8 cellular contexts compared by ENCODE assay signal in the genomic region with DNA sequence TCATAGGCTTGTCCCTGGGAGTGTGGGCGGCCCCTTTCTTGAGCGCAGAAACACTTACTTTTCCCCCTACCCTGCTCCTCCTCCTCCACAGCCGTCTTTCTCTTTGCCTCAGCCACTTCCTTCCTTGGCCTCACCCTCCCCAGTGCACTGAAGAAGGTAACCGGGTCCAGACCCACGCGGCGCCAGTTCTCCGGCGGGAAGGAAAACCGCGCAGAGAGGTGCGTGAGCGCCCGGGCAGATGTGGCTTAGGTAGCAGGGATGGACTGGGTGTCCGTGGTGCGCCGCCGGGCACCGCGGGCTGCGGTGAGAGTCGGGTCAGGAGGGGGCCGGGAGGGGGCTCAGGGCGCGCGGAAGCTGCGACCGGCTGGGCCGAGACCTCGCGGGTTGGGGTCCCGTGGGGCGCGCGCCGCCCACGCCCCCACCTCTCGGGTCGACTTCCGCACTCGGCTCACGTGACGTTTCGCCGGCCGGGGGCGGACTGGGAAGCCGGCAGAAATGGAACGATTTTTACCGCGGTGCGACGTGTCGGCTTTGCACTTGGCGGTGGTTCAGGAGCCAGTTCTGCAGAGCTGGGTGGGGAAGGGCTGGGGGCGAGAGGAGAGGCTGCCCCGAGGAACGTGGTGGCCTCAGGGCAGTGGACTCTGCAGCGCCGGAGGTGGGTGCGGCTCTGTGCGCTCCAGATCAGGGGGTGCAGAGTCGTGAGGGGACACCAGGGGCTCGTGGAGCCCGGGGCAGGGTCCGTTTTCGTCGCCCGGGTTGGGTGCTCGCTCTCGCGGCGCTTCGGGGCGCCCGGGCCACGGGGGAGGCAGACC. TPM values are rescaled to one million over a fixed set of nuclear protein-coding genes. Genes with fewer than 3 reads are reported as not detected.
DNase-seq lines count a peak whose midpoint lies in the region; ATAC-seq and TF ChIP-seq lines count a peak whose summit lies in the region.

A gene with protein sequence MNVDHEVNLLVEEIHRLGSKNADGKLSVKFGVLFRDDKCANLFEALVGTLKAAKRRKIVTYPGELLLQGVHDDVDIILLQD (plus strand): TSS at position 88 of the 812 bp plus-strand sequence. CDS start 5,416 bp downstream, outside the sequence.

- H3K4me3 ChIP-seq in DOHH2 (ENCODE audit: low read length) (peak within 1 kb of the TSS; percentile 96), osteoblast (ENCODE audit: insufficient read depth, low read length) (peak within 1 kb of the TSS; percentile 96), thymus (ENCODE audit: low read length) (peak within 1 kb of the TSS; percentile 66)

- H3K4me2 ChIP-seq in DOHH2 (ENCODE audit: low read length) (peak within 1 kb of the TSS; percentile 98), osteoblast (ENCODE audit: insufficient read depth, low read length) (peak within 1 kb of the TSS; percentile 96)

- TF ChIP-seq CTCF in DOHH2 (IDR thresholded peaks at IDR 0.05; ENCODE audit: low read depth, low read length, poor library complexity, severe bottlenecking), result no peak
- no peak for TF ChIP-seq CTCF in osteoblast (IDR thresholded peaks at IDR 0.05; ENCODE audit: extremely low read depth, low read depth, low read length)

- H3K9me3 Mint-ChIP-seq in activated naive CD4-positive, alpha-beta T cell treated with anti-CD3 and anti-CD28 coated beads for 36 hours, result no peaks in the 10 kb centered on the region

- no peaks in the 10 kb centered on the region for H3K9me2 ChIP-seq in DOHH2 (replicated peaks; ENCODE audit: control insufficient read depth, low read length)

- in situ Hi-C loops in SK-MEL-5 (cut with HindIII; ENCODE audit: low pct_unique_long_range_greater_than_20kb, low sequenced_read_pairs), result no loop called here

- peak within 1 kb of the TSS; percentile 59 for H3K27ac ChIP-seq in DOHH2 (ENCODE audit: low read depth, low read length)
- H3K27ac ChIP-seq in KOPT-K1 (ENCODE audit: low read depth, low read length, poor library complexity, severe bottlenecking), result peak within 1 kb of the TSS; percentile 92
- H3K27ac ChIP-seq in osteoblast (ENCODE audit: low read depth, low read length), result peak within 1 kb of the TSS; percentile 70
- H3K27ac ChIP-seq in thymus (ENCODE audit: low read depth), result peak within 1 kb of the TSS; percentile 84

- H3K4me3 Mint-ChIP-seq in activated naive CD4-positive, alpha-beta T cell treated with anti-CD3 and anti-CD28 coated beads for 36 hours, result no peak within 1 kb of the TSS

- H3K9me3 ChIP-seq in DOHH2 (ENCODE audit: control insufficient read depth, insufficient read depth, low read length) (no peaks in the 10 kb centered on the region), KOPT-K1 (ENCODE audit: insufficient read depth, low read length, poor library complexity, severe bottlenecking) (no peaks in the 10 kb centered on the region), osteoblast (ENCODE audit: low read depth, low read length) (no peaks in the 10 kb centered on the region), thymus (ENCODE audit: control insufficient read depth) (no peaks in the 10 kb centered on the region)

- H4K20me1 ChIP-seq in DOHH2 (ENCODE audit: control insufficient read depth, insufficient read depth, low read depth, low read length) (peaks cover 21% of the 10 kb centered on the region), osteoblast (ENCODE audit: insufficient read depth, low read length) (peaks cover 11% of the 10 kb centered on the region)

- peak; percentile 61 for ATAC-seq in GM21737 (IDR thresholded peaks at IDR 0.05; ENCODE audit: unreplicated experiment)

- H3K4me1 Mint-ChIP-seq in activated naive CD4-positive, alpha-beta T cell treated with anti-CD3 and anti-CD28 coated beads for 36 hours (ENCODE audit: low read depth), result peaks cover 18% of the 10 kb centered on the region

- WGBS in thymus, result under 1% methylated on average over 77 of the region's 77 CpGs

- H3K4me1 ChIP-seq in DOHH2 (ENCODE audit: control insufficient read depth, low read length) (peaks cover 33% of the 10 kb centered on the region), osteoblast (ENCODE audit: insufficient read depth, low read length) (peaks cover 18% of the 10 kb centered on the region), thymus (ENCODE audit: control insufficient read depth, insufficient read depth, low read length) (peaks cover 8% of the 10 kb centered on the region)

- peak within 1 kb of the TSS; percentile 91 for H2AFZ ChIP-seq in osteoblast (ENCODE audit: low read length)

- H3K27ac Mint-ChIP-seq in activated naive CD4-positive, alpha-beta T cell treated with anti-CD3 and anti-CD28 coated beads for 36 hours, result peak within 1 kb of the TSS; percentile 95

- CTCF ChIA-PET in activated naive CD4-positive, alpha-beta T cell treated with anti-CD3 and anti-CD28 coated beads for 36 hours (lab: Charles Lee), result interaction anchor here (0.6 to 0.9 kb wide), 2 partner anchors 38 to 180 kb away, joined by 3 to 4 read pairs; no protein-coding TSS in a partner anchor

- H3K36me3 ChIP-seq in DOHH2 (ENCODE audit: control insufficient read depth, low read length), result peaks cover 4% of the 10 kb centered on the region; the same call in 1 of the 2 replicates
- H3K36me3 ChIP-seq in KOPT-K1 (ENCODE audit: insufficient read depth, low read length), result peaks cover 14% of the 10 kb centered on the region
- H3K36me3 ChIP-seq in osteoblast (ENCODE audit: insufficient read depth, low read length), result no peaks in the 10 kb centered on the region
- H3K36me3 ChIP-seq in thymus (ENCODE audit: control insufficient read depth, insufficient read depth), result peaks cover 4% of the 10 kb centered on the region

- H3K27me3 Mint-ChIP-seq in activated naive CD4-positive, alpha-beta T cell treated with anti-CD3 and anti-CD28 coated beads for 36 hours (ENCODE audit: low read depth), result no peaks in the 10 kb centered on the region

- H3F3A ChIP-seq in DOHH2 (ENCODE audit: control insufficient read depth, insufficient read depth), result peaks cover 16% of the 10 kb centered on the region

- peak; percentile 63 for DNase-seq in SK-MEL-5 (ENCODE audit: low read depth, low spot score)
- peak; percentile 92 for DNase-seq in activated naive CD4-positive, alpha-beta T cell treated with anti-CD3 and anti-CD28 coated beads for 36 hours
- no peak for DNase-seq in glomerular endothelial cell (ENCODE audit: extremely low read depth, low read depth, low spot score)
- peak; percentile 91 for DNase-seq in osteoblast (ENCODE audit: insufficient read length, low spot score, missing footprints)

- H3K36me3 Mint-ChIP-seq in activated naive CD4-positive, alpha-beta T cell treated with anti-CD3 and anti-CD28 coated beads for 36 hours (ENCODE audit: low read depth), result peaks cover 14% of the 10 kb centered on the region

- intact Hi-C loops in activated naive CD4-positive, alpha-beta T cell treated with anti-CD3 and anti-CD28 coated beads for 36 hours (cut with micrococcal nuclease), result loop anchor here (1.0 to 5.0 kb wide), 11 partner anchors 32 to 617 kb away; a partner anchor contains a TSS

- H3K79me2 ChIP-seq in DOHH2 (ENCODE audit: control insufficient read depth, low read length), result peaks cover 40% of the 10 kb centered on the region
- H3K79me2 ChIP-seq in osteoblast (ENCODE audit: insufficient read depth, low read length), result peaks cover 55% of the 10 kb centered on the region

- H3K27me3 ChIP-seq in DOHH2 (ENCODE audit: control insufficient read depth, low read length) (peaks cover 8% of the 10 kb centered on the region; the same call in 1 of the 2 replicates), osteoblast (ENCODE audit: insufficient read depth, low read length) (no peaks in the 10 kb centered on the region), thymus (ENCODE audit: control insufficient read depth, insufficient read depth) (no peaks in the 10 kb centered on the region)

RNA-seq across cellular contexts. Expression of the gene that starts here (rescaled TPM):
- total RNA-seq in SK-MEL-5 (2014; rRNA removed; shearing (Covaris generic)), result 74.3 and 75.7 TPM in 2 replicates
- polyA plus RNA-seq in SK-MEL-5 (2015; cell fraction: cytosol; rRNA removed), result 44.6 and 58.4 TPM in 2 replicates
- 10.4 and 10.9 TPM in 2 replicates for polyA plus RNA-seq in SK-MEL-5 (2015; cell fraction: nucleus; rRNA removed)
- total RNA-seq in activated naive CD4-positive, alpha-beta T cell treated with anti-CD3 and anti-CD28 coated beads for 36 hours, result 100 to 1,000 TPM; 185 to 190 TPM
- total RNA-seq in glomerular endothelial cell (82.8 and 132 TPM in 2 replicates), osteoblast (42.3 and 43.0 TPM in 2 replicates)
- 202 TPM for polyA plus RNA-seq in thymus
